In the genomic region with DNA sequence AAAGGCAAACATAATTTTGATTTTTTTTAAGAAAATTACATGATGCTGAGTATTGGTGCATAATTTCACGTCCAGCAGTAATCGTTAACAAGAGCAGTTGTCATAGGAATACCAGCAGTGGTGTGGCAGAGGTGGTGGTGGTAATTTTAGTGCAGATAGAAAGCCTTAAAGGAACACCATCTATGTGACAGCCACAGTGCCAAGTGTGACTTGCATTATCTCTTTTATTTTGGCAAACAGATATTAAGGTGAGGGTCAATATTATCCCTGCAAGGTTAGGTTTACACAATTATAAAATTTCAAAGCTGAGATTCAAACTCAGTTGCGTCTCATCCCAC, we compare ENCODE assay signal across 19 cellular contexts.
"Had no signal": no experiment of that assay in that cellular context is flagged by ENCODE, and none has a peak within 500 bp of the region (broad histone marks: within the 10 kb centered on the region; RNA-seq: fewer than 3 reads in every experiment).

No MANE protein-coding gene starts in this region.

- DNase-seq: activated CD4-positive, alpha-beta T cell treated with anti-CD3 and anti-CD28 coated beads, Interleukin-2, amount 50 U/mL, for 1 hour; activated effector memory CD4-positive, alpha-beta T cell treated with anti-CD3 and anti-CD28 coated beads, Interleukin-2, amount 50 U/mL, for 16 hours; activated naive CD4-positive, alpha-beta T cell treated with anti-CD3 and anti-CD28 coated beads, Interleukin-2, amount 50 U/mL, for 16 hours; activated T-cell treated with anti-CD3 and anti-CD28 coated beads, Interleukin-2, amount 50 U/mL, for 72 hours; cerebellar nuclear complex; cortex of kidney; left lung; midbrain; posterior cingulate gyrus; retina; stimulated activated CD4-positive, alpha-beta T cell treated with anti-CD3 and anti-CD28 coated beads, Interleukin-12 subunit alpha, Interleukin-12 subunit beta, amount 100 ng/mL, for 4 hours; stimulated activated CD4-positive, alpha-beta T cell treated with anti-CD3 and anti-CD28 coated beads, Interleukin-1b, Interleukin-23, amount 100 ng/mL, for 48 hours; stimulated activated CD8-positive, alpha-beta memory T cell treated with anti-CD3 and anti-CD28 coated beads, Interleukin-4, amount 100 ng/mL, for 48 hours; stimulated activated naive CD4-positive, alpha-beta T cell; substantia nigra; T-helper 9 cell; tibial artery had no signal

- H3K27ac Mint-ChIP-seq: activated T-cell treated with anti-CD3 and anti-CD28 coated beads, Interleukin-2, amount 50 U/mL, for 72 hours had no signal

- H3K27ac ChIP-seq: left lung, tibial artery had no signal

- H3K4me1 Mint-ChIP-seq: nephron had no signal

- H3K27me3 ChIP-seq: left lung, tibial artery had no signal

- H3K36me3 ChIP-seq: left lung, tibial artery had no signal

- H3K9me3 Mint-ChIP-seq: nephron had no signal

- H3K4me3 Mint-ChIP-seq: activated T-cell treated with anti-CD3 and anti-CD28 coated beads, Interleukin-2, amount 50 U/mL, for 72 hours; nephron had no signal

- H3K4me3 ChIP-seq: left lung, tibial artery had no signal

- H3K9me3 ChIP-seq: tibial artery had no signal

- H3K4me1 ChIP-seq: left lung, tibial artery had no signal

- ATAC-seq: activated CD4-positive, CD25-positive, alpha-beta regulatory T cell treated with anti-CD3 and anti-CD28 coated beads, Interleukin-2, amount 50 U/mL, for 24 hours; activated T-cell treated with anti-CD3 and anti-CD28 coated beads, Interleukin-2, amount 50 U/mL, for 72 hours; left lung had no signal
